ENCODE assay signal across 25 cellular contexts in the genomic region with DNA sequence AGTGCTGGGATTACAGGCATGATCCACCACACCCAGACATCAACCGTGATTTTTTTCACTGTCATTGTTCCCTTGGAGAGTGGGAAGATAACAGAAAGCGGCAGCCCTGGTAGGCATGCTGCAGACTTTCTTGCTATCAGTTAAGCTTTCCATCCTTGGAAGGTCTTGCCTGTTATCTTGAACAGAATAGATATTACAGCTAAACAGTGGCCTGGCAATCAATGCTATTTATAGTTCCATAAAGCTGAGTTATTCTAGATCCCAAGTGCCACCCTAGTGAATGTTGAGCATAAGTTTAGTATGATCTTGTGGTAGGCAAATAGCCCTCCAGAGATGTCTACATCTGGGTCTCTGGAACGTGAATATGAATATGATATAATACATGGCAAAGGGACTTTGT.
"Had no signal": no experiment of that assay in that cellular context is flagged by ENCODE, and none has a peak within 500 bp of the region (broad histone marks: within the 10 kb centered on the region; RNA-seq: fewer than 3 reads in every experiment).

No MANE protein-coding gene starts in this region.

- H3K27ac ChIP-seq: colonic mucosa, epithelial cell of prostate, foreskin keratinocyte, heart left ventricle, hepatocyte, left lung, lower lobe of right lung had no signal

- H3K4me3 ChIP-seq: colonic mucosa, gastroesophageal sphincter, heart left ventricle, hepatocyte, left lung, lower lobe of right lung had no signal

- H3K4me1 ChIP-seq: colonic mucosa, foreskin keratinocyte, gastroesophageal sphincter, heart left ventricle, left lung, lower lobe of right lung had no signal

- FAIRE-seq: endometrium, frontal cortex, kidney had no signal

- ATAC-seq: effector memory CD8-positive, alpha-beta T cell; esophagus mucosa; foreskin keratinocyte; left lung; lower lobe of right lung; naive thymus-derived CD4-positive, alpha-beta T cell had no signal

- DNase-seq: colonic mucosa; cortex of kidney; effector CD8-positive, alpha-beta T cell; effector memory CD8-positive, alpha-beta T cell; endodermal cell; erythroblast; foreskin keratinocyte; heart left ventricle; hypothalamus; immature natural killer cell; islet precursor cell; kidney; kidney glomerular epithelial cell; left cardiac atrium; left lung; lower lobe of right lung; mesenchymal stem cell; midbrain; naive thymus-derived CD4-positive, alpha-beta T cell had no signal

- H3K36me3 ChIP-seq: colonic mucosa, gastroesophageal sphincter, heart left ventricle, left lung, lower lobe of right lung had no signal

- H3K9me3 ChIP-seq: colonic mucosa had no signal

- H3K27me3 ChIP-seq: colonic mucosa, foreskin keratinocyte, gastroesophageal sphincter, heart left ventricle, hepatocyte, left lung had no signal
